ENCODE assay signal across 19 cellular contexts in genomic region chr17:44924107-44924544, GRCh38. TPM values are rescaled to one million over a fixed set of nuclear protein-coding genes. Genes with fewer than 3 reads are reported as not detected.
DNase-seq lines count a peak whose midpoint lies in the region; ATAC-seq, FAIRE-seq and TF ChIP-seq lines count a peak whose summit lies in the region.
"Had no signal": no experiment of that assay in that cellular context is flagged by ENCODE, and none has a peak within 500 bp of the region (broad histone marks: within the 10 kb centered on the region; RNA-seq: fewer than 3 reads in every experiment).

No MANE protein-coding gene starts in this region.

- no peaks in the 10 kb centered on the region for H3K9me3 ChIP-seq in kidney (ENCODE audit: control insufficient read depth in 1 of 2, low read length in 2 of 2)

- H3K4me1 ChIP-seq in kidney (ENCODE audit: control insufficient read depth in 1 of 2, insufficient read depth in 1 of 2, low read depth in 1 of 2, low read length in 2 of 2), result no peaks in the 10 kb centered on the region

- ATAC-seq in GM18870 (IDR thresholded peaks at IDR 0.05; ENCODE audit: unreplicated experiment) (no peak), GM21381 (IDR thresholded peaks at IDR 0.05; ENCODE audit: unreplicated experiment) (no peak)
- ATAC-seq: activated CD4-positive, CD25-positive, alpha-beta regulatory T cell treated with anti-CD3 and anti-CD28 coated beads, Interleukin-2, amount 50 U/mL, for 24 hours; activated CD8-positive, alpha-beta memory T cell treated with anti-CD3 and anti-CD28 coated beads, Interleukin-2, amount 10 ng/mL, durations not matched to agents 7 days and 5 days; esophagus mucosa; naive thymus-derived CD4-positive, alpha-beta T cell had no signal

- TF ChIP-seq CTCF in kidney (IDR thresholded peaks at IDR 0.05; ENCODE audit: borderline replicate concordance, extremely low read depth, insufficient read depth), result no peak

- DNase-seq in COR-L47 (lab: John Stamatoyannopoulos, UW) (peak; percentile 34), NCI-H82 treated with DMSO at 0.1 percent for 48 hours (lab: John Stamatoyannopoulos, UW; ENCODE audit: unreplicated experiment) (peak; percentile 57), kidney (peak; percentile 22), pons (ENCODE audit: low spot score) (no peak), Kasumi-1 (lab: John Stamatoyannopoulos, UW) (no peak)
- DNase-seq: activated CD8-positive, alpha-beta memory T cell treated with anti-CD3 and anti-CD28 coated beads, Interleukin-2, amount 10 ng/mL, durations not matched to agents 7 days and 5 days; activated naive CD4-positive, alpha-beta T cell; immature natural killer cell; MV-4-11; naive thymus-derived CD4-positive, alpha-beta T cell; NCI-H226 had no signal

- H3K4me3 ChIP-seq in kidney (ENCODE audit: low read length in 2 of 2), result no peak overlapping the region

- no peak overlapping the region for H3K27ac ChIP-seq in kidney (ENCODE audit: low read depth in 2 of 2, low read length in 2 of 2)

- no peaks in the 10 kb centered on the region for H3K36me3 ChIP-seq in kidney (ENCODE audit: control insufficient read depth in 1 of 2, insufficient read depth in 2 of 2, low read length in 2 of 2)

- no peak overlapping the region for H3K9ac ChIP-seq in kidney (ENCODE audit: low read length in 2 of 2)

- intact Hi-C loops in kidney (cut with DNase I), result loop anchor here (10.0 kb wide), 1 partner anchor 191 kb away; no protein-coding TSS in a partner anchor

- peak; percentile 47 for FAIRE-seq in G401.6 (lab: Jason Lieb, UNC)
- FAIRE-seq in kidney (lab: Jason Lieb, UNC), result no peak

RNA-seq across cellular contexts. Expression of gene GFAP, which starts 8.8 kb away (rescaled TPM):
- total RNA-seq in kidney, result 1.4 TPM
- 2.3 TPM for polyA plus RNA-seq in kidney (ENCODE audit: insufficient read depth, low read depth, low replicate concordance)
- total RNA-seq: activated CD8-positive, alpha-beta memory T cell treated with anti-CD3 and anti-CD28 coated beads, Interleukin-2, amount 10 ng/mL, durations not matched to agents 7 days and 5 days; esophagus mucosa; H4; lung microvascular endothelial cell; naive thymus-derived CD4-positive, alpha-beta T cell had no signal

RNA-seq across cellular contexts. Expression of gene KIF18B, which starts 23.4 kb away (rescaled TPM):
- total RNA-seq in kidney, result 0.44 TPM
- polyA plus RNA-seq in kidney (ENCODE audit: insufficient read depth, low read depth, low replicate concordance), result not detected
- polyA plus RNA-seq: naive thymus-derived CD4-positive, alpha-beta T cell had no signal

RNA-seq across cellular contexts. Expression of gene EFTUD2, which starts 24.9 kb away (rescaled TPM):
- total RNA-seq in kidney, result 98.4 TPM
- 37.9 TPM for polyA plus RNA-seq in kidney (ENCODE audit: insufficient read depth, low read depth, low replicate concordance)

RNA-seq across cellular contexts. Expression of gene C1QL1, which starts 44.0 kb away (rescaled TPM):
- total RNA-seq in kidney, result 0.76 TPM
- 25.4 TPM for polyA plus RNA-seq in kidney (ENCODE audit: insufficient read depth, low read depth, low replicate concordance)
- total RNA-seq: subcutaneous adipose tissue had no signal
- polyA plus RNA-seq: naive thymus-derived CD4-positive, alpha-beta T cell had no signal

Comparison
In these comparisons a context has a peak if more than half of its experiments do, and no peak if none do; other contexts are left out.
1. DNase-seq: peak in COR-L47 (single experiment), NCI-H82 treated with DMSO at 0.1 percent for 48 hours (single experiment) and kidney (single experiment); none in pons (single experiment) and Kasumi-1 (0 of 2).